Comparison of ENCODE assay signal across 9 cellular contexts in the genomic region with DNA sequence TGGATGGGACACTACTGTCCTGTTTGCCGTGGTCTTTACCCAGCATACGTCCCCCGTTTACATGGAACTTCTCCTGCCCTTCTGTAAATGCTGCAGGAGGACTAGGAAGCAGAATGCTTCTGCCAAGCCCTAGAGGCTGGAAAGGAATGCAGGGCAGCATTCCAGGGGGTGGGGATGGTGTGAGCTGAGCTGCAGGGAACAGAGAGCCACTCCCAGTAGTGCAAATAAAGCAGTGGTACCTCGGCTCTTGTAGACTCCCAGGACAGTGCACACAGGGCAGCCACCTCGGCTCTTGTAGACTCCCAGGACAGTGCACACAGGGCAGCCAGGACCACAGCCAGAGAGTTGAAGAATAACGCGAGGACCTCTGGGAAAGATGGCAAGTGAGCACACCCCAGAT. TPM values are rescaled to one million over a fixed set of nuclear protein-coding genes. Genes with fewer than 3 reads are reported as not detected.
A peak's percentile ranks its signal among the peaks of the same experiment; 100 is the strongest.
DNase-seq lines count a peak whose midpoint lies in the region; FAIRE-seq and TF ChIP-seq lines count a peak whose summit lies in the region.
"Had no signal": no experiment of that assay in that cellular context is flagged by ENCODE, and none has a peak within 500 bp of the region (broad histone marks: within the 10 kb centered on the region; RNA-seq: fewer than 3 reads in every experiment).

No MANE protein-coding gene starts in this region.

- H3K27me3 ChIP-seq in ACC112 (ENCODE audit: insufficient read depth, low read length) (0 out of 2 replicates have a peak, but pooled peaks cover 3% of the 10 kb centered on the region), MG63 (no peaks in the 10 kb centered on the region)

- no peak overlapping the region for H3K27ac ChIP-seq in ACC112 (ENCODE audit: low read depth, low read length)

- H3K4me3 ChIP-seq in ACC112 (ENCODE audit: low read depth, low read length) (no peak overlapping the region), MG63 (no peak overlapping the region), epithelial cell of esophagus (ENCODE audit: low read length) (no peak overlapping the region)

- no peaks in the 10 kb centered on the region for H3K79me2 ChIP-seq in ACC112 (ENCODE audit: control insufficient read depth, insufficient read depth, low read length, unreplicated experiment)

- no peaks in the 10 kb centered on the region for H3K9me3 ChIP-seq in MG63

- TF ChIP-seq CTCF in epithelial cell of esophagus (IDR thresholded peaks at IDR 0.05; ENCODE audit: insufficient read depth, low read depth, low read length, missing control alignments), result no peak

- peak; percentile 87 for DNase-seq in MG63
- peak; percentile 76 for DNase-seq in epithelial cell of esophagus (ENCODE audit: low read depth)
- DNase-seq in lung microvascular endothelial cell (ENCODE audit: low read depth in 2 of 2), result peak; percentile 23 to 40
- DNase-seq in cortex of kidney (lab: John Stamatoyannopoulos, UW), result no peak
- DNase-seq in NCI-H2107 (lab: John Stamatoyannopoulos, UW), result no peak
- no peak for DNase-seq in NCI-H1105 (lab: John Stamatoyannopoulos, UW)
- DNase-seq in RCC 7860 (ENCODE audit: low spot score), result no peak
- DNase-seq: T-helper 2 cell had no signal

- peak overlapping the region; percentile 30 for H2AFZ ChIP-seq in ACC112 (ENCODE audit: low read length, unreplicated experiment)

- H3K36me3 ChIP-seq in ACC112 (ENCODE audit: insufficient read depth, low read length), result no peaks in the 10 kb centered on the region
- H3K36me3 ChIP-seq in MG63, result no peaks in the 10 kb centered on the region

- FAIRE-seq in RCC 7860 (lab: Jason Lieb, UNC), result no peak

- peaks cover 15% of the 10 kb centered on the region for H3K4me1 ChIP-seq in ACC112 (ENCODE audit: control insufficient read depth, insufficient read depth, low read length, unreplicated experiment)

RNA-seq across cellular contexts. Expression of gene PTPRU, which starts 35.4 kb away (rescaled TPM):
- 3.4 and 6.4 TPM in 2 replicates for total RNA-seq in MG63 (2014; rRNA removed; shearing (Covaris generic); ENCODE audit: low replicate concordance)
- total RNA-seq in lung microvascular endothelial cell, result 1.8 and 2.6 TPM in 2 replicates

RNA-seq across cellular contexts. Expression of gene MECR, which starts 41.0 kb away (rescaled TPM):
- 12.9 and 26.5 TPM in 2 replicates for total RNA-seq in MG63 (2014; rRNA removed; shearing (Covaris generic); ENCODE audit: low replicate concordance)
- 12.7 and 15.5 TPM in 2 replicates for total RNA-seq in lung microvascular endothelial cell

Comparison
In these comparisons a context has a peak if more than half of its experiments do, and no peak if none do; other contexts are left out.
1. DNase-seq: peak in MG63 (single experiment), epithelial cell of esophagus (single experiment) and lung microvascular endothelial cell (2 of 2); none in cortex of kidney (single experiment), NCI-H2107 (single experiment), NCI-H1105 (single experiment) and RCC 7860 (single experiment).